ENCODE assay signal across 9 cellular contexts in the genomic region with DNA sequence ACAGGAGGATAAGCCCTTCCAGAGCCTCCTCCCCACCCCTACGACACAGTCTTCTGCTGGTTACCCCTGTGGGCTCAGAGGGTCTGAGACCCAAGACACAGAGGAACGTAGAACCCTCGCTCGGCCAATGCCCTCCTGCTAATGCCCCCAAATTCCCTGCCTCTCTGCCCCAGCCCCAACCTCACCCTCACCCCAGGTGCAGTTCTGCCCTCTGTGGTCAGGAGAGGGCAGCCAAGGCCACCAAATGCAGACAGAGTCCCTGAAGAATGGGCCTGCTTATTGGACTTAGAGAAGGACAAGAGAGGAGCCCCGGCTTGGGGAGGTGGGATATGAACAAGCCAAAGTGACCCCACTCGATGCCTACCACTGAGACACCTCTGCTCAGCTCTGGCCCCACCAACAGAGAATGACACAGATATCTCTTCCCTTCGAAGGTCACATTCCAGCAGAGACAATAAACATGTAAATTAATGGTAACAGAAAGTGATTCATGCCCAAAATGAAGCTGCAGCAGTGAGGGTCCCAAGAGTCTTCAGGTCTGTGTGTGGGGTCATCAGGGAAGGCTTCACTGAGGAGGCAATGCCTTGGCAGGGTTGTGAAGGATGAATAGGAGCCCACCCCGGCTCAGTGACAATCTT.
DNase-seq lines count a peak whose midpoint lies in the region; ATAC-seq and TF ChIP-seq lines count a peak whose summit lies in the region.
"Had no signal": no experiment of that assay in that cellular context is flagged by ENCODE, and none has a peak within 500 bp of the region (broad histone marks: within the 10 kb centered on the region; RNA-seq: fewer than 3 reads in every experiment).

No MANE protein-coding gene starts in this region.

- DNase-seq in GM03348 (ENCODE audit: low spot score): peak; percentile 21
- DNase-seq in PC-3: peak; percentile 3
- DNase-seq in heart right ventricle: peak; percentile 25 to 30
- DNase-seq in uterus: no peak
- no peak for DNase-seq in mesothelial cell of epicardium (ENCODE audit: low spot score in 2 of 2, unreplicated experiment in 2 of 2)
- DNase-seq in stimulated activated CD4-positive, alpha-beta T cell treated with anti-CD3 and anti-CD28 coated beads, Interleukin-4, amount 100 ng/mL, for 24 hours: no peak
- DNase-seq in NCI-H2171 treated with DMSO at 0.1 percent for 48 hours (lab: John Stamatoyannopoulos, UW): no peak
- DNase-seq: aorta had no signal

- H4K20me1 ChIP-seq in PC-3 (ENCODE audit: low read length): no peaks in the 10 kb centered on the region

- H3K4me2 ChIP-seq in PC-3 (ENCODE audit: low read length): no peak overlapping the region

- H3K9me3 Mint-ChIP-seq in mesothelial cell of epicardium: no peaks in the 10 kb centered on the region

- H3K4me3 Mint-ChIP-seq in mesothelial cell of epicardium: no peak overlapping the region

- H3K9me2 ChIP-seq in PC-3 (replicated peaks; ENCODE audit: low read length): no peaks in the 10 kb centered on the region

- POLR2A ChIA-PET in PC-3 (lab: Charles Lee; ENCODE audit: unreplicated experiment): no interaction called here

- H3K27ac ChIP-seq in 22Rv1: no peak overlapping the region
- H3K27ac ChIP-seq in PC-3 (ENCODE audit: low read length): no peak overlapping the region
- no peak overlapping the region for H3K27ac ChIP-seq in heart right ventricle
- no peak overlapping the region for H3K27ac ChIP-seq in uterus

- BruUV-seq in PC-3 (replicated peaks; lab: Mats Ljungman, UMichigan): no TSS peak

- intact Hi-C loops in PC-3 (cut with micrococcal nuclease): no loop called here
- intact Hi-C loops in heart right ventricle (cut with DNase I): loop anchor here in 2 of 10 donors (2.0 to 10.0 kb wide), 4 partner anchors 75 to 1093 kb away; partner anchors contain the start of gene SLFN12L (in 1 of the 2)
- intact Hi-C loops in uterus (cut with DNase I; ENCODE audit: low total_unique reads): no loop called here

- no peak overlapping the region for H2AFZ ChIP-seq in PC-3 (ENCODE audit: low read length)

- TF ChIP-seq CTCF in 22Rv1 (IDR thresholded peaks at IDR 0.05): peak; percentile 26
- 0 out of 2 replicates have a peak, but pooled peaks have one; percentile 14 for TF ChIP-seq CTCF in PC-3 (conservative IDR thresholded peaks at IDR 0.05; ENCODE audit: low read depth, low read length)
- TF ChIP-seq CTCF in heart right ventricle (IDR thresholded peaks at IDR 0.05): peak in 8 of 9 donors; percentile 7 to 63 (median 46)
- TF ChIP-seq CTCF in uterus (IDR thresholded peaks at IDR 0.05): peak in 2 of 4 experiments; percentile 10 to 11
- TF ChIP-seq CTCF in mesothelial cell of epicardium (IDR thresholded peaks at IDR 0.05; ENCODE audit: unreplicated experiment): no peak

- ATAC-seq in PC-3 (no peak), heart right ventricle (peak in 6 of 8 donors; percentile 53 to 78 (median 66))

- H3K27me3 Mint-ChIP-seq in mesothelial cell of epicardium (ENCODE audit: low read depth): peaks cover 83% of the 10 kb centered on the region

- no peak overlapping the region for H3K27ac Mint-ChIP-seq in mesothelial cell of epicardium

- H3K36me3 ChIP-seq in PC-3 (ENCODE audit: low read depth, low read length): no peaks in the 10 kb centered on the region
- H3K36me3 ChIP-seq in heart right ventricle: no peaks in the 10 kb centered on the region
- H3K36me3 ChIP-seq in uterus: no peaks in the 10 kb centered on the region

- no peaks in the 10 kb centered on the region for H3K79me2 ChIP-seq in PC-3 (ENCODE audit: low read length)

- H3K9me3 ChIP-seq in PC-3 (ENCODE audit: low read length): no peaks in the 10 kb centered on the region
- no peaks in the 10 kb centered on the region for H3K9me3 ChIP-seq in heart right ventricle
- no peaks in the 10 kb centered on the region for H3K9me3 ChIP-seq in uterus

- 0 out of 2 replicates have a peak, but pooled peaks cover 6% of the 10 kb centered on the region for H3K27me3 ChIP-seq in PC-3 (ENCODE audit: low read length)
- peaks cover 0 to 22% (median 12%) of the 10 kb centered on the region in 7 donors for H3K27me3 ChIP-seq in heart right ventricle
- no peaks in the 10 kb centered on the region for H3K27me3 ChIP-seq in uterus

- WGBS in heart right ventricle, 2 donors: 46 to 55% methylated on average over 8 of the region's 8 CpGs

- no peaks in the 10 kb centered on the region for H3K4me1 Mint-ChIP-seq in mesothelial cell of epicardium

- CTCF ChIA-PET in PC-3 (lab: Charles Lee): no interaction called here

- no peaks in the 10 kb centered on the region for H3K4me1 ChIP-seq in PC-3 (ENCODE audit: insufficient read depth, low read length)
- peaks cover 0 to 7% (median 0%) of the 10 kb centered on the region in 9 donors for H3K4me1 ChIP-seq in heart right ventricle
- H3K4me1 ChIP-seq in uterus: no peaks in the 10 kb centered on the region

- H3K4me3 ChIP-seq in PC-3 (ENCODE audit: low read length) (no peak overlapping the region), heart right ventricle (no peak overlapping the region), uterus (no peak overlapping the region)

- H3K9ac ChIP-seq in PC-3 (ENCODE audit: low read length): no peak overlapping the region

- no peak for TF ChIP-seq POLR2A in uterus (IDR thresholded peaks at IDR 0.05)

- H3F3A ChIP-seq in PC-3 (ENCODE audit: low read length, unreplicated experiment): no peaks in the 10 kb centered on the region

- no peaks in the 10 kb centered on the region for H3K36me3 Mint-ChIP-seq in mesothelial cell of epicardium

Comparison
In these comparisons a context has a peak if more than half of its experiments do, and no peak if none do; other contexts are left out.
1. DNase-seq: peak in GM03348 (single experiment), PC-3 (single experiment) and heart right ventricle (2 of 2); none in uterus (0 of 2), mesothelial cell of epicardium (0 of 2), stimulated activated CD4-positive, alpha-beta T cell treated with anti-CD3 and anti-CD28 coated beads, Interleukin-4, amount 100 ng/mL, for 24 hours (single experiment) and NCI-H2171 treated with DMSO at 0.1 percent for 48 hours (single experiment).